1 cellular context compared by ENCODE assay signal in the genomic region with DNA sequence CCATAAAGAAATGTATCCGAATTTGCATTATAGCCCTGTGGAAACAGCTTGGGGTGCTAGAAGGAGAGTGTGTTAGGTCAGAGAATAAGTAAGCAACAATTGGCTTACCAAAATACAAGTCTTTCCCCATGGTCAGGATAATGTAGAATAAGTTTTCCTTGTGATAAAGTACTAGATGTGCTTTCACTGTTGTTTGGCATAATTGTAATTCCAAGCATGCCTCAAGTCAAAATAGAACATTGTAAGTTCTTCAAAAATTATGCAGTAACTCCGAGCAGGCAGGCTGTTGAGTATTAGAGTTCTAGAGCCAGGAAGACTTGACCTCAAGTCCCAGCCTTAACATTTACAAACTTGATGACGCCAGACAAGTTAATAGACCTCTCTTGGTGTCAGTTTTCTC.
TF ChIP-seq lines count a peak whose summit lies in the region.

No MANE protein-coding gene starts in this region.

TF ChIP-seq in SK-N-SH treated with all-trans-retinoic acid at 6 μM for 48 hours, 23 proteins besides CTCF, POLR2A, EP300 and RAD21 (continued from another document):
- TF ChIP-seq TSHZ2 (CRISPR knock-in tag; IDR thresholded peaks at IDR 0.05) (no peak), ZNF565 (CRISPR knock-in tag; conservative IDR thresholded peaks at IDR 0.05; ENCODE audit: low read depth) (no peak), ARNTL (CRISPR knock-in tag; IDR thresholded peaks at IDR 0.05; ENCODE audit: borderline replicate concordance, low read depth) (no peak), TCF4 (CRISPR knock-in tag; IDR thresholded peaks at IDR 0.05; ENCODE audit: borderline replicate concordance) (no peak), CSDC2 (CRISPR knock-in tag; IDR thresholded peaks at IDR 0.05) (no peak), GLIS3 (CRISPR knock-in tag; IDR thresholded peaks at IDR 0.05) (no peak), ZC3H10 (CRISPR knock-in tag; IDR thresholded peaks at IDR 0.05) (no peak), ZNF8 (CRISPR knock-in tag; IDR thresholded peaks at IDR 0.05) (no peak), POU6F1 (CRISPR knock-in tag; IDR thresholded peaks at IDR 0.05; ENCODE audit: borderline replicate concordance, low read depth) (no peak), CSRNP3 (CRISPR knock-in tag; IDR thresholded peaks at IDR 0.05) (no peak), OSR1 (CRISPR knock-in tag; IDR thresholded peaks at IDR 0.05) (no peak), ZNF70 (CRISPR knock-in tag; IDR thresholded peaks at IDR 0.05) (no peak)
